ENCODE assay signal across 17 cellular contexts in the genomic region with DNA sequence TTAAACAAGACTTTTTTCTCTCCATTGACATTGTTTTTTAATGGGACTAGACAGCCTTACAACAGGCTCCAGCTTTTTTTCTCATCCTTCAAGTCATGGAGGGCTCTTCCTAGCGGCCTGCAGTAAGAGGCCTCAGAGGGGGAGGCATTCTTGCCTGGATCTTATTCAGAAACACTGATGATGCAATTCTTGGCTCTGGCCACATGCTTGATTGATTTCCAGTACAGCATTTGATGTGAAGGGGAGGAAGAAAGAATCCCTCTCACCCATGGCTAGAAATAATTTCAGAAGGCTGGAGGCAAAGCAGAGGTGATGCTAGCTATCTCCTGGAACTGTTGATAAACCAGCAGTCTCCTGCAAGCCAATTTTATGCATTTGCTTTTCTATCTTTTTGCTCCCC.
A peak's percentile ranks its signal among the peaks of the same experiment; 100 is the strongest.
DNase-seq lines count a peak whose midpoint lies in the region; ATAC-seq and TF ChIP-seq lines count a peak whose summit lies in the region.
"Had no signal": no experiment of that assay in that cellular context is flagged by ENCODE, and none has a peak within 500 bp of the region (broad histone marks: within the 10 kb centered on the region; RNA-seq: fewer than 3 reads in every experiment).

No MANE protein-coding gene starts in this region.

- H3K4me1 ChIP-seq in HCT116 (ENCODE audit: control insufficient read depth in 1 of 2, insufficient read depth in 2 of 2, low read length in 2 of 2): no peaks in the 10 kb centered on the region
- no peaks in the 10 kb centered on the region for H3K4me1 ChIP-seq in right cardiac atrium (ENCODE audit: control insufficient read depth, insufficient read depth, low read length)
- H3K4me1 ChIP-seq: testis had no signal

- H3K9me3 ChIP-seq in HCT116 (ENCODE audit: control insufficient read depth in 1 of 2, insufficient read depth in 1 of 2, low read depth in 1 of 2, low read length in 2 of 2): no peaks in the 10 kb centered on the region
- no peaks in the 10 kb centered on the region for H3K9me3 ChIP-seq in right cardiac atrium (ENCODE audit: control insufficient read depth, low read length)
- H3K9me3 ChIP-seq: testis had no signal

- H3K9ac ChIP-seq in HCT116 (ENCODE audit: low read length): no peak overlapping the region

- no peak overlapping the region for H3K4me2 ChIP-seq in HCT116 (ENCODE audit: low read length)

- TF ChIP-seq POLR2A in HCT116 (IDR thresholded peaks at IDR 0.05; ENCODE audit: borderline replicate concordance, extremely low read depth, insufficient read depth, insufficient read length): no peak

- TF ChIP-seq CTCF in HCT116 (IDR thresholded peaks at IDR 0.05 in 2 of 3, conservative IDR thresholded peaks at IDR 0.05 in 1 of 3; ENCODE audit: borderline replicate concordance in 1 of 3, insufficient read depth in 1 of 3, low read depth in 2 of 3, low read length in 2 of 3) (no peak), astrocyte of the spinal cord (IDR thresholded peaks at IDR 0.05; ENCODE audit: low read depth, low read length) (no peak)

- RAD21 ChIA-PET in HCT116 (lab: Charles Lee; ENCODE audit: low non-redundant PET in 1 of 2, low total read pairs in 2 of 2, uncharacterized antibody in 2 of 2, unreplicated experiment in 2 of 2): no interaction called here

- no peak for DNase-seq in HCT116 (ENCODE audit: low read depth, low spot score)
- peak; percentile 46 for DNase-seq in astrocyte of the spinal cord (ENCODE audit: low read depth, low spot score)
- no peak for DNase-seq in right cardiac atrium
- no peak for DNase-seq in sciatic nerve (ENCODE audit: low spot score)
- no peak for DNase-seq in A172 (ENCODE audit: low spot score)
- DNase-seq: activated CD8-positive, alpha-beta T cell treated with anti-CD3 and anti-CD28 coated beads for 36 hours; activated effector memory CD4-positive, alpha-beta T cell treated with anti-CD3 and anti-CD28 coated beads, Interleukin-2, amount 50 U/mL, for 16 hours; CD4-positive, alpha-beta T cell; effector CD4-positive, alpha-beta T cell; GDM1; islet precursor cell; KG1; posterior cingulate gyrus; testis had no signal

- 39% methylated on average over 1 of the region's 1 CpG for WGBS in right cardiac atrium

- no peaks in the 10 kb centered on the region for H3K9me2 ChIP-seq in HCT116 (ENCODE audit: insufficient read depth)

- H3K27ac ChIP-seq in HCT116 (ENCODE audit: low read depth, low read length) (no peak overlapping the region), right cardiac atrium (ENCODE audit: low read length) (no peak overlapping the region)
- H3K27ac ChIP-seq: SK-N-MC, testis had no signal

- H3K36me3 ChIP-seq in HCT116 (ENCODE audit: control insufficient read depth in 1 of 2, insufficient read depth in 2 of 2, low read length in 2 of 2): no peaks in the 10 kb centered on the region

- POLR2A ChIA-PET in HCT116 (lab: Charles Lee): no interaction called here

- BruUV-seq in HCT116 (replicated peaks; lab: Mats Ljungman, UMichigan): no TSS peak

- H3K4me3 ChIP-seq in HCT116 (replicated peaks in 1 of 2; ENCODE audit: low read depth in 1 of 2, low read length in 2 of 2): no peak overlapping the region
- H3K4me3 ChIP-seq in astrocyte of the spinal cord (ENCODE audit: low read depth, low read length): no peak overlapping the region
- no peak overlapping the region for H3K4me3 ChIP-seq in right cardiac atrium (ENCODE audit: low read length)
- H3K4me3 ChIP-seq: SK-N-MC, testis had no signal

- no peak for TF ChIP-seq RAD21 in HCT116 (IDR thresholded peaks at IDR 0.05; ENCODE audit: low read depth)

- no peaks in the 10 kb centered on the region for H3K27me3 ChIP-seq in HCT116 (ENCODE audit: insufficient read depth, low read length)
- H3K27me3 ChIP-seq in right cardiac atrium (ENCODE audit: control insufficient read depth, insufficient read depth): no peaks in the 10 kb centered on the region
- H3K27me3 ChIP-seq: testis had no signal

- in situ Hi-C loops in astrocyte of the spinal cord (cut with HindIII; ENCODE audit: low sequenced_read_pairs): no loop called here

- ATAC-seq in HCT116 (no peak), right cardiac atrium (peak; percentile 55 to 82), sciatic nerve (peak; percentile 71), GM19467 (IDR thresholded peaks at IDR 0.05; ENCODE audit: unreplicated experiment) (no peak), GM18498 (IDR thresholded peaks at IDR 0.05; ENCODE audit: unreplicated experiment) (no peak)
- ATAC-seq: activated CD8-positive, alpha-beta T cell treated with anti-CD3 and anti-CD28 coated beads for 36 hours had no signal

- no peak overlapping the region for H2AFZ ChIP-seq in HCT116 (ENCODE audit: low read depth, low read length, poor library complexity, severe bottlenecking)

- CTCF ChIA-PET in HCT116 (lab: Charles Lee): no interaction called here

- no peaks in the 10 kb centered on the region for H3K79me2 ChIP-seq in HCT116 (ENCODE audit: insufficient read depth, low read length)

- H4K20me1 ChIP-seq in HCT116 (ENCODE audit: insufficient read depth): no peaks in the 10 kb centered on the region

- intact Hi-C loops in HCT116 (cut with micrococcal nuclease) (no loop called here), right cardiac atrium (cut with DNase I) (no loop called here), sciatic nerve (cut with DNase I) (no loop called here)

TF ChIP-seq in HCT116, 20 proteins besides CTCF, POLR2A, EP300 and RAD21:
- TF ChIP-seq ZBTB33 (IDR thresholded peaks at IDR 0.05; ENCODE audit: extremely low read depth, insufficient replicate concordance, low read length): no peak
- TF ChIP-seq, protein P1, sequence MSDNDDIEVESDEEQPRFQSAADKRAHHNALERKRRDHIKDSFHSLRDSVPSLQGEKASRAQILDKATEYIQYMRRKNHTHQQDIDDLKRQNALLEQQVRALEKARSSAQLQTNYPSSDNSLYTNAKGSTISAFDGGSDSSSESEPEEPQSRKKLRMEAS (IDR thresholded peaks at IDR 0.05): peak; percentile 37; the same call in 1 of the 2 replicates

Comparison
In these comparisons a context has a peak if more than half of its experiments do, and no peak if none do; other contexts are left out.
1. ATAC-seq: peak in right cardiac atrium (2 of 2) and sciatic nerve (single experiment); none in HCT116 (single experiment), GM19467 (single experiment) and GM18498 (single experiment).